Comparison of ENCODE assay signal across 8 cellular contexts in genomic region chr12:94873368-94874085, GRCh38.
DNase-seq lines count a peak whose midpoint lies in the region; ATAC-seq and TF ChIP-seq lines count a peak whose summit lies in the region.

No MANE protein-coding gene starts in this region.

- H3K4me1 ChIP-seq in thoracic aorta (ENCODE audit: control insufficient read depth in 1 of 2, low read depth in 2 of 2) (peaks cover 6% of the 10 kb centered on the region in 2 donors), SJCRH30 (no peaks in the 10 kb centered on the region)

- H3K36me3 ChIP-seq in GM06990 (ENCODE audit: control insufficient read depth, insufficient read depth, low read length) (no peaks in the 10 kb centered on the region), kidney epithelial cell (ENCODE audit: control insufficient read depth, insufficient read depth, low read length) (no peaks in the 10 kb centered on the region), thoracic aorta (no peaks in the 10 kb centered on the region), SJCRH30 (no peaks in the 10 kb centered on the region)

- no peak overlapping the region for H3K27ac ChIP-seq in thoracic aorta
- H3K27ac ChIP-seq in SJCRH30 = no peak overlapping the region

- DNase-seq in GM06990 (ENCODE audit: extremely low read depth, insufficient read length) (peak; percentile 86), astrocyte of the spinal cord (ENCODE audit: low read depth, low spot score) (no peak), kidney epithelial cell (ENCODE audit: low read depth) (no peak), thoracic aorta (ENCODE audit: low spot score) (no peak), SJCRH30 (no peak)
- DNase-seq in stimulated activated CD4-positive, alpha-beta T cell treated with anti-CD3 and anti-CD28 coated beads, Interleukin-1b, Interleukin-23, amount 100 ng/mL, for 48 hours = no peak

- no peaks in the 10 kb centered on the region for H3K27me3 ChIP-seq in GM06990 (replicated peaks; ENCODE audit: control insufficient read depth, insufficient read depth, low read length)
- H3K27me3 ChIP-seq in kidney epithelial cell (ENCODE audit: control insufficient read depth, insufficient read depth, low read length) = peaks cover 29% of the 10 kb centered on the region
- H3K27me3 ChIP-seq in thoracic aorta (replicated peaks; ENCODE audit: insufficient read depth) = peaks cover 15% of the 10 kb centered on the region
- no peaks in the 10 kb centered on the region for H3K27me3 ChIP-seq in SJCRH30

- peak overlapping the region; percentile 88 for H3K4me3 ChIP-seq in GM06990 (replicated peaks; ENCODE audit: low read depth, low read length)
- H3K4me3 ChIP-seq in astrocyte of the spinal cord (ENCODE audit: low read depth, low read length) = peak overlapping the region; percentile 10
- peak overlapping the region; percentile 36 for H3K4me3 ChIP-seq in kidney epithelial cell (ENCODE audit: low read depth, low read length)
- H3K4me3 ChIP-seq in thoracic aorta = peak overlapping the region; percentile 77
- H3K4me3 ChIP-seq in SJCRH30 = no peak overlapping the region

- no peaks in the 10 kb centered on the region for H3K9me3 ChIP-seq in thoracic aorta
- H3K9me3 ChIP-seq in SJCRH30 (replicated peaks) = no peaks in the 10 kb centered on the region

- in situ Hi-C loops in astrocyte of the spinal cord (cut with HindIII; ENCODE audit: low sequenced_read_pairs) = no loop called here

- ATAC-seq in GM19452 (IDR thresholded peaks at IDR 0.05; ENCODE audit: unreplicated experiment) (peak; percentile 76), HG03442 (IDR thresholded peaks at IDR 0.05; ENCODE audit: unreplicated experiment) (peak; percentile 77), thoracic aorta (ENCODE audit: insufficient number of reproducible peaks, low FRiP score, low read depth) (no peak)

- no peak for TF ChIP-seq CTCF in GM06990 (IDR thresholded peaks at IDR 0.05; ENCODE audit: insufficient read depth, low read length, poor library complexity, severe bottlenecking)
- no peak for TF ChIP-seq CTCF in astrocyte of the spinal cord (IDR thresholded peaks at IDR 0.05; ENCODE audit: low read depth, low read length)
- no peak for TF ChIP-seq CTCF in kidney epithelial cell (IDR thresholded peaks at IDR 0.05; ENCODE audit: insufficient read depth, low read length, poor library complexity, severe bottlenecking)
- no peak for TF ChIP-seq CTCF in thoracic aorta (IDR thresholded peaks at IDR 0.05)
